In genomic region chr2:120225549-120226065, GRCh38 we compare ENCODE assay signal across 27 cellular contexts. TPM values are rescaled to one million over a fixed set of nuclear protein-coding genes. Genes with fewer than 3 reads are reported as not detected.
DNase-seq lines count a peak whose midpoint lies in the region; ATAC-seq and TF ChIP-seq lines count a peak whose summit lies in the region.
"Had no signal": no experiment of that assay in that cellular context is flagged by ENCODE, and none has a peak within 500 bp of the region (broad histone marks: within the 10 kb centered on the region; RNA-seq: fewer than 3 reads in every experiment).

No MANE protein-coding gene starts in this region.

- no peak overlapping the region for H3K9ac ChIP-seq in parathyroid adenoma

- TF ChIP-seq POLR2A in vagina (IDR thresholded peaks at IDR 0.05) = no peak

- H3K36me3 Mint-ChIP-seq in activated CD8-positive, alpha-beta T cell treated with anti-CD3 and anti-CD28 coated beads, Interleukin-2, amount 10 ng/mL, durations not matched to agents 7 days and 5 days (ENCODE audit: low read depth) = peaks cover 76% of the 10 kb centered on the region
- H3K36me3 Mint-ChIP-seq in activated CD8-positive, alpha-beta T cell treated with anti-CD3 and anti-CD28 coated beads for 36 hours (ENCODE audit: low read depth) = peaks cover 22% of the 10 kb centered on the region
- peaks cover 18% of the 10 kb centered on the region for H3K36me3 Mint-ChIP-seq in CD4-positive, alpha-beta T cell (ENCODE audit: low read depth)
- H3K36me3 Mint-ChIP-seq in activated T-helper 1 cell treated with anti-CD3 and anti-CD28 coated beads, Interleukin-12 subunit alpha, Interleukin-12 subunit beta, Interleukin-2, Interleukin-4 antibody, amounts not matched to agents 30 ng/mL and 10 ng/mL and 1 ng/mL, durations not matched to agents 14 hours and 24 hours and 36 hours (ENCODE audit: low read depth) = peaks cover 29% of the 10 kb centered on the region

- H3K4me1 ChIP-seq in parathyroid adenoma = peaks cover 65% of the 10 kb centered on the region
- peaks cover 31% of the 10 kb centered on the region for H3K4me1 ChIP-seq in vagina

- no peaks in the 10 kb centered on the region for H3K27me3 ChIP-seq in CD4-positive, alpha-beta T cell (ENCODE audit: control insufficient read depth, insufficient read depth, low read length)
- H3K27me3 ChIP-seq in parathyroid adenoma (ENCODE audit: control insufficient read depth, insufficient read depth, low read length) (no peaks in the 10 kb centered on the region), vagina (no peaks in the 10 kb centered on the region)
- H3K27me3 ChIP-seq: adrenal gland, dorsolateral prefrontal cortex, gastrocnemius medialis, transverse colon had no signal

- POLR2A ChIA-PET in activated CD8-positive, alpha-beta T cell treated with anti-CD3 and anti-CD28 coated beads, Interleukin-2, amount 10 ng/mL, durations not matched to agents 7 days and 5 days (lab: Charles Lee) = interaction anchor here (1.3 kb wide), 1 partner anchor 26 kb away, joined by 4 read pairs; no protein-coding TSS in a partner anchor
- POLR2A ChIA-PET in activated CD8-positive, alpha-beta T cell treated with anti-CD3 and anti-CD28 coated beads for 36 hours (lab: Charles Lee) = interaction anchor here (0.9 to 1.5 kb wide), 3 partner anchors 15 to 469 kb away, joined by 3 read pairs; partner anchors contain the start of gene RALB
- POLR2A ChIA-PET in CD4-positive, alpha-beta T cell (lab: Charles Lee) = no interaction called here

- H3K4me3 Mint-ChIP-seq in activated CD8-positive, alpha-beta T cell treated with anti-CD3 and anti-CD28 coated beads, Interleukin-2, amount 10 ng/mL, durations not matched to agents 7 days and 5 days = no peak overlapping the region
- H3K4me3 Mint-ChIP-seq in activated CD8-positive, alpha-beta T cell treated with anti-CD3 and anti-CD28 coated beads for 36 hours = no peak overlapping the region
- peak overlapping the region; percentile 76 for H3K4me3 Mint-ChIP-seq in CD4-positive, alpha-beta T cell
- H3K4me3 Mint-ChIP-seq in activated T-helper 1 cell treated with anti-CD3 and anti-CD28 coated beads, Interleukin-12 subunit alpha, Interleukin-12 subunit beta, Interleukin-2, Interleukin-4 antibody, amounts not matched to agents 30 ng/mL and 10 ng/mL and 1 ng/mL, durations not matched to agents 14 hours and 24 hours and 36 hours = no peak overlapping the region
- H3K4me3 Mint-ChIP-seq: T-helper 17 cell had no signal

- no peak overlapping the region for H3K4me3 ChIP-seq in parathyroid adenoma (ENCODE audit: low read depth, low read length)
- H3K4me3 ChIP-seq in vagina = no peak overlapping the region
- H3K4me3 ChIP-seq: adrenal gland, dorsolateral prefrontal cortex, gastrocnemius medialis, smooth muscle cell, transverse colon had no signal

- H3K27ac ChIP-seq in CD4-positive, alpha-beta T cell (ENCODE audit: low read depth, low read length) = no peak overlapping the region
- H3K27ac ChIP-seq in parathyroid adenoma (peak overlapping the region; percentile 97), vagina (no peak overlapping the region)
- H3K27ac ChIP-seq: adrenal gland, dorsolateral prefrontal cortex, gastrocnemius medialis, transverse colon, VCaP had no signal

- H3K27ac Mint-ChIP-seq in activated CD8-positive, alpha-beta T cell treated with anti-CD3 and anti-CD28 coated beads, Interleukin-2, amount 10 ng/mL, durations not matched to agents 7 days and 5 days = peak overlapping the region; percentile 46
- H3K27ac Mint-ChIP-seq in activated CD8-positive, alpha-beta T cell treated with anti-CD3 and anti-CD28 coated beads for 36 hours = no peak overlapping the region
- peak overlapping the region; percentile 75 for H3K27ac Mint-ChIP-seq in CD4-positive, alpha-beta T cell
- H3K27ac Mint-ChIP-seq in activated T-helper 1 cell treated with anti-CD3 and anti-CD28 coated beads, Interleukin-12 subunit alpha, Interleukin-12 subunit beta, Interleukin-2, Interleukin-4 antibody, amounts not matched to agents 30 ng/mL and 10 ng/mL and 1 ng/mL, durations not matched to agents 14 hours and 24 hours and 36 hours = peak overlapping the region; percentile 7
- H3K27ac Mint-ChIP-seq: brain had no signal

- H3K9me3 Mint-ChIP-seq in activated CD8-positive, alpha-beta T cell treated with anti-CD3 and anti-CD28 coated beads, Interleukin-2, amount 10 ng/mL, durations not matched to agents 7 days and 5 days (ENCODE audit: insufficient read depth) = no peaks in the 10 kb centered on the region
- peaks cover 13% of the 10 kb centered on the region for H3K9me3 Mint-ChIP-seq in activated CD8-positive, alpha-beta T cell treated with anti-CD3 and anti-CD28 coated beads for 36 hours
- no peaks in the 10 kb centered on the region for H3K9me3 Mint-ChIP-seq in CD4-positive, alpha-beta T cell
- no peaks in the 10 kb centered on the region for H3K9me3 Mint-ChIP-seq in activated T-helper 1 cell treated with anti-CD3 and anti-CD28 coated beads, Interleukin-12 subunit alpha, Interleukin-12 subunit beta, Interleukin-2, Interleukin-4 antibody, amounts not matched to agents 30 ng/mL and 10 ng/mL and 1 ng/mL, durations not matched to agents 14 hours and 24 hours and 36 hours

- CTCF ChIA-PET in activated CD8-positive, alpha-beta T cell treated with anti-CD3 and anti-CD28 coated beads, Interleukin-2, amount 10 ng/mL, durations not matched to agents 7 days and 5 days (lab: Charles Lee) = interaction anchor here (1.2 to 2.4 kb wide), 3 partner anchors 10 to 88 kb away, joined by 3 to 10 read pairs (median 8); no protein-coding TSS in a partner anchor
- CTCF ChIA-PET in activated CD8-positive, alpha-beta T cell treated with anti-CD3 and anti-CD28 coated beads for 36 hours (lab: Charles Lee) = interaction anchor here (1.3 to 1.7 kb wide), 3 partner anchors 7 to 87 kb away, joined by 4 to 7 read pairs (median 5); no protein-coding TSS in a partner anchor
- CTCF ChIA-PET in CD4-positive, alpha-beta T cell (lab: Charles Lee) = interaction anchor here (0.9 kb wide), 1 partner anchor 51 kb away, joined by 3 read pairs; no protein-coding TSS in a partner anchor

- no peak for TF ChIP-seq CTCF in activated CD8-positive, alpha-beta T cell treated with anti-CD3 and anti-CD28 coated beads for 36 hours (IDR thresholded peaks at IDR 0.05)
- TF ChIP-seq CTCF in CD4-positive, alpha-beta T cell (IDR thresholded peaks at IDR 0.05) = no peak
- no peak for TF ChIP-seq CTCF in parathyroid adenoma (IDR thresholded peaks at IDR 0.05)
- TF ChIP-seq CTCF in vagina (IDR thresholded peaks at IDR 0.05) = no peak

- H3K79me2 ChIP-seq in parathyroid adenoma = peaks cover 10% of the 10 kb centered on the region

- ATAC-seq in activated CD8-positive, alpha-beta T cell treated with anti-CD3 and anti-CD28 coated beads, Interleukin-2, amount 10 ng/mL, durations not matched to agents 7 days and 5 days = no peak
- no peak for ATAC-seq in activated CD8-positive, alpha-beta T cell treated with anti-CD3 and anti-CD28 coated beads for 36 hours
- no peak for ATAC-seq in CD4-positive, alpha-beta T cell (ENCODE audit: poor library complexity)
- ATAC-seq: gastrocnemius medialis; naive thymus-derived CD8-positive, alpha-beta T cell; T-helper 17 cell had no signal

- intact Hi-C loops in activated CD8-positive, alpha-beta T cell treated with anti-CD3 and anti-CD28 coated beads for 36 hours (cut with micrococcal nuclease) = no loop called here
- intact Hi-C loops in CD4-positive, alpha-beta T cell (cut with DNase I, micrococcal nuclease) = loop anchor here in 1 of 2 experiments (2.0 to 5.0 kb wide), 2 partner anchors 87 to 469 kb away; no protein-coding TSS in a partner anchor
- intact Hi-C loops in activated T-helper 1 cell treated with anti-CD3 and anti-CD28 coated beads, Interleukin-12 subunit alpha, Interleukin-12 subunit beta, Interleukin-2, Interleukin-4 antibody, amounts not matched to agents 30 ng/mL and 10 ng/mL and 1 ng/mL, durations not matched to agents 14 hours and 24 hours and 36 hours (cut with micrococcal nuclease) = no loop called here
- intact Hi-C loops in vagina (cut with DNase I) = loop anchor here (10.0 kb wide), 1 partner anchor 89 kb away; no protein-coding TSS in a partner anchor

- no peak overlapping the region for H2AFZ ChIP-seq in parathyroid adenoma

- no peaks in the 10 kb centered on the region for H3K9me3 ChIP-seq in CD4-positive, alpha-beta T cell (ENCODE audit: control insufficient read depth, low read length)
- H3K9me3 ChIP-seq in parathyroid adenoma (ENCODE audit: control insufficient read depth, low read length) = no peaks in the 10 kb centered on the region
- no peaks in the 10 kb centered on the region for H3K9me3 ChIP-seq in vagina
- H3K9me3 ChIP-seq: adrenal gland, gastrocnemius medialis, transverse colon had no signal

- no peak for DNase-seq in activated CD8-positive, alpha-beta T cell treated with anti-CD3 and anti-CD28 coated beads, Interleukin-2, amount 10 ng/mL, durations not matched to agents 7 days and 5 days
- no peak for DNase-seq in activated CD8-positive, alpha-beta T cell treated with anti-CD3 and anti-CD28 coated beads for 36 hours
- peak in 1 of 10 experiments; percentile 31 for DNase-seq in CD4-positive, alpha-beta T cell
- no peak for DNase-seq in activated T-helper 1 cell treated with anti-CD3 and anti-CD28 coated beads, Interleukin-12 subunit alpha, Interleukin-12 subunit beta, Interleukin-2, Interleukin-4 antibody, amounts not matched to agents 30 ng/mL and 10 ng/mL and 1 ng/mL, durations not matched to agents 14 hours and 24 hours and 36 hours (ENCODE audit: low spot score)
- DNase-seq in NCI-H345 (lab: John Stamatoyannopoulos, UW) (no peak), vagina (ENCODE audit: extremely low spot score in 2 of 2) (no peak)
- no peak for DNase-seq in stimulated activated CD4-positive, alpha-beta T cell treated with anti-CD3 and anti-CD28 coated beads, Interleukin-12 subunit alpha, Interleukin-12 subunit beta, amount 100 ng/mL, for 4 hours
- DNase-seq: activated CD4-positive, alpha-beta T cell treated with anti-CD3 and anti-CD28 coated beads for 4 hours; adrenal gland; C1 segment of cervical spinal cord; HCEC 1CT; hippocampal formation; NCI-H1092 treated with DMSO at 0.1 percent for 48 hours; NCI-H1930; NCI-H526 treated with DMSO at 0.1 percent for 48 hours; retina; RPMI8226; stimulated activated CD4-positive, alpha-beta T cell treated with anti-CD3 and anti-CD28 coated beads, Interleukin-2, amount 100 ng/mL, for 48 hours; T-helper 17 cell had no signal

- no peaks in the 10 kb centered on the region for H3K27me3 Mint-ChIP-seq in activated CD8-positive, alpha-beta T cell treated with anti-CD3 and anti-CD28 coated beads, Interleukin-2, amount 10 ng/mL, durations not matched to agents 7 days and 5 days (ENCODE audit: low read depth)
- no peaks in the 10 kb centered on the region for H3K27me3 Mint-ChIP-seq in activated CD8-positive, alpha-beta T cell treated with anti-CD3 and anti-CD28 coated beads for 36 hours
- no peaks in the 10 kb centered on the region for H3K27me3 Mint-ChIP-seq in CD4-positive, alpha-beta T cell
- H3K27me3 Mint-ChIP-seq in activated T-helper 1 cell treated with anti-CD3 and anti-CD28 coated beads, Interleukin-12 subunit alpha, Interleukin-12 subunit beta, Interleukin-2, Interleukin-4 antibody, amounts not matched to agents 30 ng/mL and 10 ng/mL and 1 ng/mL, durations not matched to agents 14 hours and 24 hours and 36 hours (ENCODE audit: insufficient read depth) = peaks cover 2% of the 10 kb centered on the region
- H3K27me3 Mint-ChIP-seq: naive thymus-derived CD8-positive, alpha-beta T cell; T-helper 17 cell had no signal

- peaks cover 85% of the 10 kb centered on the region for H3K4me1 Mint-ChIP-seq in activated CD8-positive, alpha-beta T cell treated with anti-CD3 and anti-CD28 coated beads, Interleukin-2, amount 10 ng/mL, durations not matched to agents 7 days and 5 days (ENCODE audit: low read depth)
- H3K4me1 Mint-ChIP-seq in activated CD8-positive, alpha-beta T cell treated with anti-CD3 and anti-CD28 coated beads for 36 hours (ENCODE audit: low read depth) = peaks cover 64% of the 10 kb centered on the region
- H3K4me1 Mint-ChIP-seq in CD4-positive, alpha-beta T cell (ENCODE audit: low read depth) = peaks cover 70% of the 10 kb centered on the region
- H3K4me1 Mint-ChIP-seq in activated T-helper 1 cell treated with anti-CD3 and anti-CD28 coated beads, Interleukin-12 subunit alpha, Interleukin-12 subunit beta, Interleukin-2, Interleukin-4 antibody, amounts not matched to agents 30 ng/mL and 10 ng/mL and 1 ng/mL, durations not matched to agents 14 hours and 24 hours and 36 hours (ENCODE audit: low read depth) = peaks cover 80% of the 10 kb centered on the region

- no peak overlapping the region for H3K4me2 ChIP-seq in parathyroid adenoma (ENCODE audit: low read length)
- H3K4me2 ChIP-seq: smooth muscle cell had no signal

- H3K36me3 ChIP-seq in parathyroid adenoma (ENCODE audit: control insufficient read depth, insufficient read depth, low read length) (no peaks in the 10 kb centered on the region), vagina (no peaks in the 10 kb centered on the region)
- H3K36me3 ChIP-seq: adrenal gland, gastrocnemius medialis, transverse colon had no signal

RNA-seq across cellular contexts. Expression of gene TMEM185B, which starts 2.4 kb away (rescaled TPM):
- 10 to 100 TPM; 25.6 to 25.8 TPM for total RNA-seq in activated CD8-positive, alpha-beta T cell treated with anti-CD3 and anti-CD28 coated beads, Interleukin-2, amount 10 ng/mL, durations not matched to agents 7 days and 5 days
- total RNA-seq in activated CD8-positive, alpha-beta T cell treated with anti-CD3 and anti-CD28 coated beads for 36 hours = 10 to 100 TPM; 16.7 to 17.2 TPM
- 10 to 100 TPM; 17.7 to 19.0 TPM for total RNA-seq in CD4-positive, alpha-beta T cell
- 47.9 and 48.6 TPM in 2 replicates for total RNA-seq in activated T-helper 1 cell treated with anti-CD3 and anti-CD28 coated beads, Interleukin-12 subunit alpha, Interleukin-12 subunit beta, Interleukin-2, Interleukin-4 antibody, amounts not matched to agents 30 ng/mL and 10 ng/mL and 1 ng/mL, durations not matched to agents 14 hours and 24 hours and 36 hours
- 29.5 TPM for total RNA-seq in vagina

RNA-seq across cellular contexts. Expression of gene RALB, which starts 27.0 kb away (rescaled TPM):
- total RNA-seq in activated CD8-positive, alpha-beta T cell treated with anti-CD3 and anti-CD28 coated beads, Interleukin-2, amount 10 ng/mL, durations not matched to agents 7 days and 5 days = 10 to 100 TPM; 39.4 to 45.4 TPM
- 10 to 100 TPM; 16.7 to 17.6 TPM for total RNA-seq in activated CD8-positive, alpha-beta T cell treated with anti-CD3 and anti-CD28 coated beads for 36 hours
- total RNA-seq in CD4-positive, alpha-beta T cell = 1 to 10 TPM; 3.1 to 3.6 TPM
- 79.7 and 84.2 TPM in 2 replicates for total RNA-seq in activated T-helper 1 cell treated with anti-CD3 and anti-CD28 coated beads, Interleukin-12 subunit alpha, Interleukin-12 subunit beta, Interleukin-2, Interleukin-4 antibody, amounts not matched to agents 30 ng/mL and 10 ng/mL and 1 ng/mL, durations not matched to agents 14 hours and 24 hours and 36 hours
- total RNA-seq in vagina = 44.0 TPM
